In the genomic region with DNA sequence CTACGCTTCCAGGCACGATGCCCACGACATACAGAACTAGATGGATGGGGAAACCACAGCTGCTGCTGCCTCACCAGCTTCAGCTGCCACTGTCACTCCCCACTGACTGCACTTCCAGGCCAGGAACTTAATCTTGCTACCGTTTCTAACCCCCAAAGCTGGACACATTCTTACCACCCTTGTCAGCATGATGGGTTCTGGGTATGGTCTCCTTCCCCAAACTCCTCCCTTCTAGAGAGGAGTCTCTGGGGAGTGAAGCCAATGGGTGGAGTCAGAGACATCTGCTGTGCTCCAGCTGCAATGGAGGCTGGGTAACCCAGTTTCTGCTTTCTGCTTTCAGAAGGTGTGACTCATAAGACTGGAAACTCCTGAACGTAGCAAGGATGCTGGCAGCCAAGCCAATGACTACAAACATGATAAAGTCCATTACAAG, we compare ENCODE assay signal across 10 cellular contexts.
DNase-seq lines count a peak whose midpoint lies in the region; ATAC-seq and TF ChIP-seq lines count a peak whose summit lies in the region.
"Had no signal": no experiment of that assay in that cellular context is flagged by ENCODE, and none has a peak within 500 bp of the region (broad histone marks: within the 10 kb centered on the region; RNA-seq: fewer than 3 reads in every experiment).

No MANE protein-coding gene starts in this region.

- no peak overlapping the region for H3K4me3 Mint-ChIP-seq in natural killer cell
- no peak overlapping the region for H3K4me3 Mint-ChIP-seq in chondrocyte (ENCODE audit: unreplicated experiment)
- H3K4me3 Mint-ChIP-seq: naive thymus-derived CD8-positive, alpha-beta T cell had no signal

- in situ Hi-C loops in astrocyte of the cerebellum (cut with HindIII; ENCODE audit: low sequenced_read_pairs), result no loop called here

- H4K20me1 ChIP-seq in Karpas-422 (ENCODE audit: insufficient read depth, low read depth, low read length), result no peaks in the 10 kb centered on the region

- no peaks in the 10 kb centered on the region for H3K36me3 ChIP-seq in Karpas-422 (ENCODE audit: insufficient read depth, low read length)

- H3K4me1 Mint-ChIP-seq in natural killer cell (no peaks in the 10 kb centered on the region), chondrocyte (ENCODE audit: low read depth) (peaks cover 11% of the 10 kb centered on the region)

- no peak overlapping the region for H3K4me3 ChIP-seq in Karpas-422 (ENCODE audit: low read length)
- no peak overlapping the region for H3K4me3 ChIP-seq in astrocyte of the cerebellum (ENCODE audit: low read depth, low read length)

- H3K4me1 ChIP-seq in Karpas-422 (ENCODE audit: low read length), result peaks cover 20% of the 10 kb centered on the region

- intact Hi-C loops in natural killer cell (cut with micrococcal nuclease), result no loop called here

- DNase-seq in NCI-H2107 treated with DMSO at 0.1 percent for 48 hours (lab: John Stamatoyannopoulos, UW; ENCODE audit: unreplicated experiment), result peak; percentile 25
- no peak for DNase-seq in NCI-H2107 (lab: John Stamatoyannopoulos, UW)
- peak; percentile 76 for DNase-seq in Karpas-422
- DNase-seq in astrocyte of the cerebellum (ENCODE audit: low read depth), result peak; percentile 66
- DNase-seq in natural killer cell, result no peak
- no peak for DNase-seq in iPS-NIHi11 (ENCODE audit: low spot score)
- no peak for DNase-seq in chondrocyte (ENCODE audit: low spot score)

- no peak overlapping the region for H3K4me2 ChIP-seq in Karpas-422 (ENCODE audit: low read depth, low read length, poor library complexity, severe bottlenecking)

- H3K36me3 Mint-ChIP-seq in natural killer cell (no peaks in the 10 kb centered on the region), chondrocyte (ENCODE audit: low read depth) (no peaks in the 10 kb centered on the region)
- H3K36me3 Mint-ChIP-seq: naive thymus-derived CD8-positive, alpha-beta T cell had no signal

- H3K27me3 ChIP-seq in Karpas-422 (ENCODE audit: low read length), result no peaks in the 10 kb centered on the region

- ATAC-seq in GM21619 (IDR thresholded peaks at IDR 0.05; ENCODE audit: unreplicated experiment) (peak; percentile 85), natural killer cell (peak in 2 of 3 donors; percentile 22 to 55)
- ATAC-seq: naive thymus-derived CD8-positive, alpha-beta T cell had no signal

- no peaks in the 10 kb centered on the region for H3K9me2 ChIP-seq in Karpas-422 (replicated peaks; ENCODE audit: insufficient read depth, low read length)

- H3K27me3 Mint-ChIP-seq in natural killer cell (ENCODE audit: low read depth in 2 of 2), result peaks cover 0 to 9% of the 10 kb centered on the region in 2 donors
- peaks cover 29% of the 10 kb centered on the region for H3K27me3 Mint-ChIP-seq in chondrocyte (ENCODE audit: low read depth)

- TF ChIP-seq CTCF in astrocyte of the cerebellum (IDR thresholded peaks at IDR 0.05; ENCODE audit: low read depth, low read length, missing control alignments) (no peak), natural killer cell (IDR thresholded peaks at IDR 0.05) (no peak), chondrocyte (IDR thresholded peaks at IDR 0.05) (no peak)

- no peak overlapping the region for H2AFZ ChIP-seq in Karpas-422 (ENCODE audit: low read length)

- H3K27ac Mint-ChIP-seq in natural killer cell (no peak overlapping the region), chondrocyte (ENCODE audit: unreplicated experiment) (no peak overlapping the region)

- H3K27ac ChIP-seq in Karpas-422 (ENCODE audit: low read length), result no peak overlapping the region
- H3K27ac ChIP-seq: C4-2B had no signal

- no peaks in the 10 kb centered on the region for H3K9me3 ChIP-seq in Karpas-422 (ENCODE audit: low read length)

- H3K9me3 Mint-ChIP-seq in natural killer cell (no peaks in the 10 kb centered on the region), chondrocyte (ENCODE audit: low read depth) (no peaks in the 10 kb centered on the region)

- no peaks in the 10 kb centered on the region for H3K79me2 ChIP-seq in Karpas-422 (ENCODE audit: low read length)

- H3K9ac ChIP-seq in Karpas-422 (ENCODE audit: low read length), result no peak overlapping the region

Comparison
In these comparisons a context has a peak if more than half of its experiments do, and no peak if none do; other contexts are left out.
1. DNase-seq: peak in NCI-H2107 treated with DMSO at 0.1 percent for 48 hours (single experiment), Karpas-422 (single experiment) and astrocyte of the cerebellum (single experiment); none in NCI-H2107 (single experiment), natural killer cell (single experiment), iPS-NIHi11 (single experiment) and chondrocyte (single experiment).